8 cellular contexts compared by ENCODE assay signal in the genomic region with DNA sequence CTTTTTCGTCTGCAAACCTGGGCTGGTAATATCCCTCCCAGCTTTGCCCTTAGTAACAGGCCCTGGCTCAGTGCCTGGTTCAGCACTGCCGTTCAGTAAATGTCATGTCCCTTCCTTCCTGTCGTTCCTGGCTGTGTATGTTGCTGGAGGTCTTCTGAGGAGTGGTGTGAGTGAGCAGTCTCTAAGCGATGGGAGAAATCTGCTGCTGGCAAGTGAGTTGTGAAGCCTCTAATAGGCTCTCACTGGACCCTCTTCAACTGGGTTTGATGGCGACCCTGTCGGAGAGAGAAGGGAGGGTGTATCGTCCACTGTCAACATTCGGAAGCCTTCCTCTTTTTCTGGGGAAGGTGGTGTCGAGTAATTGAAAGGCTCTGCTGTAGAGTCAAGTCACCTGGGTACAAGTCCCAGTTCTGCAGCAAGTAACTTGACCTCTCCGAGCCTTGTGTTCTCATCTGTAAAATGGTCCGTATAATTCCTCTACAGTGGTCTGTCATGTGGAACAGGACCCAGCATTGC.
DNase-seq lines count a peak whose midpoint lies in the region; ATAC-seq and TF ChIP-seq lines count a peak whose summit lies in the region.

No MANE protein-coding gene starts in this region.

- peak overlapping the region; percentile 94 for H3K4me2 ChIP-seq in IMR-90 (ENCODE audit: low read depth, low read length)

- peak overlapping the region; percentile 47; the same call in 1 of the 2 replicates for H2AK5ac ChIP-seq in IMR-90 (ENCODE audit: low read depth, low read length)

- no peak overlapping the region for H2BK5ac ChIP-seq in IMR-90 (ENCODE audit: low read depth, low read length, poor library complexity, severe bottlenecking)

- H2BK120ac ChIP-seq in IMR-90 (ENCODE audit: low read depth, low read length) = no peak overlapping the region

- peak overlapping the region; percentile 94 for H2AFZ ChIP-seq in IMR-90 (replicated peaks; ENCODE audit: low read length, poor library complexity)

- H3K4me1 ChIP-seq in IMR-90 (ENCODE audit: control insufficient read depth, insufficient read depth, low read length) (peaks cover 6% of the 10 kb centered on the region), neutrophil (ENCODE audit: control insufficient read depth in 1 of 2, insufficient read depth in 1 of 2, low read depth in 1 of 2, low read length in 1 of 2) (peaks cover 11 to 15% of the 10 kb centered on the region in 2 experiments)

- H3K9ac ChIP-seq in IMR-90 (ENCODE audit: low read depth, low read length) = peak overlapping the region; percentile 99

- H4K91ac ChIP-seq in IMR-90 (ENCODE audit: insufficient read depth, low read depth, low read length) = peak overlapping the region; percentile 91

- ATAC-seq in IMR-90 (ENCODE audit: low read depth) (no peak), HG03520 (IDR thresholded peaks at IDR 0.05; ENCODE audit: unreplicated experiment) (no peak), HG02798 (IDR thresholded peaks at IDR 0.05; ENCODE audit: poor library complexity, unreplicated experiment) (no peak)

- TF ChIP-seq POLR2A in IMR-90 (IDR thresholded peaks at IDR 0.05; ENCODE audit: low read depth, low read length) = no peak

- H3K4ac ChIP-seq in IMR-90 (ENCODE audit: low read depth, low read length) = peak overlapping the region; percentile 94

- H2BK15ac ChIP-seq in IMR-90 (ENCODE audit: low read depth, low read length) = no peak overlapping the region

- TF ChIP-seq RAD21 in IMR-90 (IDR thresholded peaks at IDR 0.05; ENCODE audit: low read length) = no peak

- H3K9me1 ChIP-seq in IMR-90 (ENCODE audit: insufficient read depth, low read length) = peaks cover 7% of the 10 kb centered on the region; the same call in 1 of the 2 replicates

- peaks cover 7% of the 10 kb centered on the region in 2 experiments for H3K79me1 ChIP-seq in IMR-90 (ENCODE audit: low read depth in 1 of 2, low read length in 2 of 2)

- H3K27me3 ChIP-seq in IMR-90 (ENCODE audit: control insufficient read depth, insufficient read depth, low read length) = no peaks in the 10 kb centered on the region
- H3K27me3 ChIP-seq in neutrophil = peaks cover 34% of the 10 kb centered on the region

- no peaks in the 10 kb centered on the region for H4K20me1 ChIP-seq in IMR-90 (ENCODE audit: insufficient read depth, low read length)

- H3K56ac ChIP-seq in IMR-90 (ENCODE audit: extremely low read depth, insufficient read depth, low read length) = peak overlapping the region; percentile 95; the same call in 1 of the 2 replicates

- no peaks in the 10 kb centered on the region for H3K9me3 ChIP-seq in IMR-90 (ENCODE audit: control insufficient read depth, insufficient read depth, low read length)
- no peaks in the 10 kb centered on the region for H3K9me3 ChIP-seq in neutrophil

- no CpG with 5 or more reads among the region's 11 CpGs for WGBS in IMR-90 (ENCODE audit: extremely low coverage in 2 of 2, insufficient read length in 1 of 2), 2 experiments

- H3K14ac ChIP-seq in IMR-90 (replicated peaks; ENCODE audit: low read depth, low read length) = peak overlapping the region; percentile 97

- H3K23ac ChIP-seq in IMR-90 (ENCODE audit: low read depth, low read length) = peak overlapping the region; percentile 73; the same call in 1 of the 2 replicates

- H2BK20ac ChIP-seq in IMR-90 (ENCODE audit: low read depth, low read length) = no peak overlapping the region

- no TSS peak for BruUV-seq in IMR-90 (replicated peaks; lab: Mats Ljungman, UMichigan)

- H4K8ac ChIP-seq in IMR-90 (ENCODE audit: low read depth in 2 of 2, low read length in 2 of 2) = peak overlapping the region; percentile 98 to 100

- H2AK9ac ChIP-seq in IMR-90 (replicated peaks; ENCODE audit: low read depth, low read length, poor library complexity) = peak overlapping the region; percentile 63

- H4K5ac ChIP-seq in IMR-90 (ENCODE audit: low read depth, low read length) = peak overlapping the region; percentile 99

- CTCF ChIA-PET in IMR-90 (lab: Yijun Ruan, JAX) = no interaction called here

- dilution Hi-C loops in IMR-90 (cut with HindIII; ENCODE audit: low sequenced_read_pairs, unreplicated experiment) = no loop called here

- peak overlapping the region; percentile 96 for H3K27ac ChIP-seq in IMR-90 (ENCODE audit: insufficient read depth, low read length)
- peak overlapping the region; percentile 78 for H3K27ac ChIP-seq in neutrophil

- no peaks in the 10 kb centered on the region for H3K36me3 ChIP-seq in IMR-90 (ENCODE audit: control insufficient read depth, insufficient read depth, low read length)
- no peaks in the 10 kb centered on the region for H3K36me3 ChIP-seq in neutrophil

- TF ChIP-seq CTCF in IMR-90 (conservative IDR thresholded peaks at IDR 0.05; ENCODE audit: low read depth, low read length) (no peak), foreskin fibroblast (IDR thresholded peaks at IDR 0.05; ENCODE audit: low read depth, low read length) (no peak), neutrophil (IDR thresholded peaks at IDR 0.05) (no peak)

- no peak overlapping the region; the same call in 1 of the 2 replicates for H3K18ac ChIP-seq in IMR-90 (ENCODE audit: low read depth, low read length)

- in situ Hi-C loops in IMR-90 (cut with MboI; ENCODE audit: low sequenced_read_pairs) = no loop called here

- DNase-seq in NCI-H748 (lab: John Stamatoyannopoulos, UW; ENCODE audit: unreplicated experiment) (peak; percentile 32), NCI-H748 treated with DMSO at 0.1 percent for 48 hours (lab: John Stamatoyannopoulos, UW) (no peak), IMR-90 (peak; percentile 23), activated T-cell treated with anti-CD3 and anti-CD28 coated beads for 4 hours (peak; percentile 1), foreskin fibroblast (peak in 1 of 2 donors; percentile 38)

- intact Hi-C loops in IMR-90 (cut with micrococcal nuclease) = no loop called here

- POLR2A ChIA-PET in IMR-90 (lab: Charles Lee; ENCODE audit: unreplicated experiment) = interaction anchor here (0.5 kb wide), 1 partner anchor 1653 kb away, joined by 3 read pairs; no protein-coding TSS in a partner anchor

- H3K4me3 ChIP-seq in IMR-90 (ENCODE audit: insufficient read depth, low read depth, low read length) = peak overlapping the region; percentile 93
- peak overlapping the region; percentile 95 to 97 for H3K4me3 ChIP-seq in foreskin fibroblast (ENCODE audit: low read depth in 1 of 2, low read length in 2 of 2)
- H3K4me3 ChIP-seq in neutrophil (ENCODE audit: low read depth in 1 of 2, low read length in 1 of 2) = peak overlapping the region; percentile 79 to 91

TF ChIP-seq in IMR-90, 13 proteins besides CTCF, POLR2A, EP300 and RAD21:
- TF ChIP-seq MXI1 (IDR thresholded peaks at IDR 0.05; ENCODE audit: borderline replicate concordance, low read depth, low read length) (no peak), BHLHE40 (IDR thresholded peaks at IDR 0.05; ENCODE audit: low read depth, low read length) (no peak), RFX5 (IDR thresholded peaks at IDR 0.05; ENCODE audit: low read depth, low read length) (no peak), MAZ (IDR thresholded peaks at IDR 0.05; ENCODE audit: borderline replicate concordance, low read depth, low read length) (no peak)
- TF ChIP-seq, protein P1, sequence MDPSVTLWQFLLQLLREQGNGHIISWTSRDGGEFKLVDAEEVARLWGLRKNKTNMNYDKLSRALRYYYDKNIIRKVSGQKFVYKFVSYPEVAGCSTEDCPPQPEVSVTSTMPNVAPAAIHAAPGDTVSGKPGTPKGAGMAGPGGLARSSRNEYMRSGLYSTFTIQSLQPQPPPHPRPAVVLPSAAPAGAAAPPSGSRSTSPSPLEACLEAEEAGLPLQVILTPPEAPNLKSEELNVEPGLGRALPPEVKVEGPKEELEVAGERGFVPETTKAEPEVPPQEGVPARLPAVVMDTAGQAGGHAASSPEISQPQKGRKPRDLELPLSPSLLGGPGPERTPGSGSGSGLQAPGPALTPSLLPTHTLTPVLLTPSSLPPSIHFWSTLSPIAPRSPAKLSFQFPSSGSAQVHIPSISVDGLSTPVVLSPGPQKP (IDR thresholded peaks at IDR 0.05; ENCODE audit: borderline replicate concordance, low read depth, low read length) = no peak
